In genomic region chr21:14382486-14382834, GRCh38 we compare ENCODE assay signal across 8 cellular contexts. TPM values are rescaled to one million over a fixed set of nuclear protein-coding genes. Genes with fewer than 3 reads are reported as not detected.
DNase-seq lines count a peak whose midpoint lies in the region; ATAC-seq, FAIRE-seq and TF ChIP-seq lines count a peak whose summit lies in the region.

No MANE protein-coding gene starts in this region.

- peak overlapping the region; percentile 71 for H2AFZ ChIP-seq in endothelial cell of umbilical vein (ENCODE audit: low read depth, low read length)

- intact Hi-C loops in CD8-positive, alpha-beta T cell (cut with DNase I, micrococcal nuclease), result loop anchor here (2.0 to 10.0 kb wide), 8 partner anchors 160 to 1442 kb away; partner anchors contain the start of genes RBM11 (in 1 of the 2), SAMSN1 (in 1 of the 2) and USP25 (in 1 of the 2)
- intact Hi-C loops in endothelial cell of umbilical vein (cut with micrococcal nuclease) (loop anchor here (2.0 to 5.0 kb wide), 4 partner anchors 125 to 682 kb away; partner anchors contain the start of genes NRIP1 and SAMSN1), vagina (cut with DNase I) (no loop called here)

- peaks cover 24% of the 10 kb centered on the region for H3K4me1 ChIP-seq in CD8-positive, alpha-beta T cell (ENCODE audit: insufficient read depth, low read length)
- H3K4me1 ChIP-seq in endothelial cell of umbilical vein (ENCODE audit: control insufficient read depth, extremely low read depth, insufficient read depth, low read length), result peaks cover 26% of the 10 kb centered on the region
- H3K4me1 ChIP-seq in neutrophil (ENCODE audit: control insufficient read depth in 1 of 2, insufficient read depth in 1 of 2, low read depth in 1 of 2, low read length in 1 of 2), result peaks cover 13 to 15% of the 10 kb centered on the region in 2 experiments
- H3K4me1 ChIP-seq in vagina, result peaks cover 29% of the 10 kb centered on the region

- no peaks in the 10 kb centered on the region for H3K9me1 ChIP-seq in endothelial cell of umbilical vein (replicated peaks; ENCODE audit: control insufficient read depth, extremely low read depth, insufficient read depth, low read length)

- H3K4me3 ChIP-seq in CD8-positive, alpha-beta T cell (ENCODE audit: low read depth, low read length), result peak overlapping the region; percentile 92
- H3K4me3 ChIP-seq in HFF-Myc (replicated peaks; ENCODE audit: low read depth, low read length) (peak overlapping the region; percentile 56), endothelial cell of umbilical vein (replicated peaks in 1 of 3; ENCODE audit: insufficient read depth in 1 of 3, low read depth in 1 of 3, low read length in 3 of 3) (peak overlapping the region; percentile 42 to 91 (median 84)), neutrophil (ENCODE audit: low read depth in 1 of 2, low read length in 1 of 2) (peak overlapping the region; percentile 96 to 97), vagina (peak overlapping the region; percentile 70 to 86)

- H3K27ac Mint-ChIP-seq in CD8-positive, alpha-beta T cell, result peak overlapping the region; percentile 100

- FAIRE-seq in endothelial cell of umbilical vein (lab: Jason Lieb, UNC), result peak; percentile 38

- peaks cover 43% of the 10 kb centered on the region for H3K4me1 Mint-ChIP-seq in CD8-positive, alpha-beta T cell (ENCODE audit: low read depth)

- DNase-seq in CD8-positive, alpha-beta T cell, result no peak
- DNase-seq in HFF-Myc (ENCODE audit: extremely low read depth, low read depth) (peak; percentile 2), RPMI8226 (peak; percentile 8), endothelial cell of umbilical vein (ENCODE audit: low read depth, low spot score) (no peak), vagina (ENCODE audit: extremely low spot score in 2 of 2) (no peak), GDM1 (lab: John Stamatoyannopoulos, UW) (no peak), NCI-H2107 treated with DMSO at 0.1 percent for 48 hours (lab: John Stamatoyannopoulos, UW; ENCODE audit: unreplicated experiment) (no peak)

- H3K9me3 Mint-ChIP-seq in CD8-positive, alpha-beta T cell, result no peaks in the 10 kb centered on the region

- H4K20me1 ChIP-seq in endothelial cell of umbilical vein (replicated peaks; ENCODE audit: control insufficient read depth, extremely low read depth, insufficient read depth, low read length), result peaks cover 7% of the 10 kb centered on the region

- H3K36me3 Mint-ChIP-seq in CD8-positive, alpha-beta T cell, result peaks cover 31% of the 10 kb centered on the region

- dilution Hi-C loops in endothelial cell of umbilical vein (cut with MboI; ENCODE audit: extremely low pct_ligation_motif_present, low sequenced_read_pairs), result no loop called here

- POLR2A ChIA-PET in CD8-positive, alpha-beta T cell (lab: Charles Lee), result interaction anchor here (0.6 to 1.5 kb wide), 5 partner anchors 349 to 1115 kb away, joined by 3 read pairs; no protein-coding TSS in a partner anchor
- POLR2A ChIA-PET in endothelial cell of umbilical vein (lab: Charles Lee), result no interaction called here

- H3K9ac ChIP-seq in endothelial cell of umbilical vein (replicated peaks; ENCODE audit: extremely low read depth, insufficient read depth, low read length), result peak overlapping the region; percentile 86

- peaks cover 37% of the 10 kb centered on the region for H3K79me2 ChIP-seq in endothelial cell of umbilical vein (ENCODE audit: control insufficient read depth, insufficient read depth, low read length)

- peak overlapping the region; percentile 94 for H3K4me2 ChIP-seq in endothelial cell of umbilical vein (ENCODE audit: insufficient read depth, low read length)

- TF ChIP-seq POLR2A in endothelial cell of umbilical vein (IDR thresholded peaks at IDR 0.05; ENCODE audit: low read depth, low read length) (peak; percentile 3), vagina (IDR thresholded peaks at IDR 0.05) (no peak)

- CTCF ChIA-PET in CD8-positive, alpha-beta T cell (lab: Charles Lee), result interaction anchor here (0.9 to 1.8 kb wide), 2 partner anchors 10 to 1100 kb away, joined by 3 to 6 read pairs; no protein-coding TSS in a partner anchor
- CTCF ChIA-PET in endothelial cell of umbilical vein (lab: Charles Lee), result interaction anchor here (1.0 to 2.7 kb wide), 9 partner anchors 11 to 1459 kb away, joined by 3 to 8 read pairs (median 4); no protein-coding TSS in a partner anchor

- H3K4me3 Mint-ChIP-seq in CD8-positive, alpha-beta T cell, result peak overlapping the region; percentile 100

- peaks cover 7% of the 10 kb centered on the region for H3K36me3 ChIP-seq in CD8-positive, alpha-beta T cell (ENCODE audit: insufficient read depth, low read length)
- H3K36me3 ChIP-seq in endothelial cell of umbilical vein (ENCODE audit: control insufficient read depth in 2 of 2, extremely low read depth in 1 of 2, insufficient read depth in 2 of 2, low read length in 2 of 2) (peaks cover 4 to 7% of the 10 kb centered on the region in 2 experiments), neutrophil (peaks cover 9% of the 10 kb centered on the region), vagina (peaks cover 0 to 12% of the 10 kb centered on the region in 2 donors)

- TSS peak; percentile 49 for BruUV-seq in endothelial cell of umbilical vein (replicated peaks; lab: Mats Ljungman, UMichigan)

- no peak for TF ChIP-seq CTCF in CD8-positive, alpha-beta T cell (IDR thresholded peaks at IDR 0.05)
- TF ChIP-seq CTCF in HFF-Myc (IDR thresholded peaks at IDR 0.05; ENCODE audit: low read depth, low read length, missing control alignments) (no peak), endothelial cell of umbilical vein (IDR thresholded peaks at IDR 0.05; ENCODE audit: extremely low read depth in 1 of 2, insufficient read depth in 1 of 2, low read depth in 1 of 2, low read length in 2 of 2) (no peak), neutrophil (IDR thresholded peaks at IDR 0.05) (peak; percentile 16), vagina (IDR thresholded peaks at IDR 0.05) (no peak)

- no peaks in the 10 kb centered on the region for H3K27me3 Mint-ChIP-seq in CD8-positive, alpha-beta T cell (ENCODE audit: low read depth)

- no peaks in the 10 kb centered on the region for H3K9me3 ChIP-seq in CD8-positive, alpha-beta T cell (ENCODE audit: low read length)
- H3K9me3 ChIP-seq in endothelial cell of umbilical vein (replicated peaks; ENCODE audit: control insufficient read depth, insufficient read depth, low read length) (no peaks in the 10 kb centered on the region), neutrophil (no peaks in the 10 kb centered on the region), vagina (no peaks in the 10 kb centered on the region)

- ATAC-seq in CD8-positive, alpha-beta T cell, result no peak

- peak overlapping the region; percentile 94 for H3K27ac ChIP-seq in CD8-positive, alpha-beta T cell (ENCODE audit: low read depth, low read length)
- H3K27ac ChIP-seq in endothelial cell of umbilical vein (ENCODE audit: insufficient read depth, low read depth, low read length) (peak overlapping the region; percentile 77), neutrophil (peak overlapping the region; percentile 85), vagina (peak overlapping the region; percentile 84)

- H3K27me3 ChIP-seq in CD8-positive, alpha-beta T cell (ENCODE audit: insufficient read depth, low read length), result no peaks in the 10 kb centered on the region
- H3K27me3 ChIP-seq in endothelial cell of umbilical vein (ENCODE audit: control insufficient read depth in 2 of 2, insufficient read depth in 2 of 2, low read length in 2 of 2) (no peaks in the 10 kb centered on the region), neutrophil (no peaks in the 10 kb centered on the region), vagina (no peaks in the 10 kb centered on the region)

TF ChIP-seq in endothelial cell of umbilical vein, 7 proteins besides CTCF, POLR2A, EP300 and RAD21:
- no peak for TF ChIP-seq JUN (IDR thresholded peaks at IDR 0.05; ENCODE audit: borderline replicate concordance, insufficient read depth, insufficient read length, low read depth)
- no peak for TF ChIP-seq MAX (IDR thresholded peaks at IDR 0.05; ENCODE audit: insufficient read depth, insufficient read length)
- TF ChIP-seq POLR2AphosphoS5 (IDR thresholded peaks at IDR 0.05; ENCODE audit: insufficient read depth, low read depth, low read length), result no peak
- TF ChIP-seq MYC (IDR thresholded peaks at IDR 0.05; ENCODE audit: low read depth, low read length), result no peak
- no peak for TF ChIP-seq FOS (IDR thresholded peaks at IDR 0.05; ENCODE audit: borderline replicate concordance, insufficient read depth, low read length)
- TF ChIP-seq EZH2 (IDR thresholded peaks at IDR 0.05; ENCODE audit: borderline replicate concordance, low read depth, low read length, severe bottlenecking), result no peak
- no peak for TF ChIP-seq GATA2 (IDR thresholded peaks at IDR 0.05; ENCODE audit: insufficient read depth, insufficient read length, low read depth, low read length)

RNA-seq across cellular contexts. Expression of gene HSPA13, which starts 0.5 kb away (rescaled TPM):
- 10 to 100 TPM; 54.3 to 58.1 TPM for total RNA-seq in CD8-positive, alpha-beta T cell
- 40.4 and 44.8 TPM in 2 replicates for total RNA-seq in endothelial cell of umbilical vein
- polyA plus RNA-seq in endothelial cell of umbilical vein, result 9.5 and 11.5 TPM in 2 replicates
- 10.6 and 12.8 TPM in 2 replicates for polyA plus RNA-seq in endothelial cell of umbilical vein (2011; cell fraction: cytosol; rRNA removed)
- polyA plus RNA-seq in endothelial cell of umbilical vein (2011; cell fraction: nucleus; rRNA removed), result 9.6 and 15.4 TPM in 2 replicates
- polyA plus RNA-seq in endothelial cell of umbilical vein (2012), result 24.6 and 33.6 TPM in 2 replicates
- polyA minus RNA-seq in endothelial cell of umbilical vein, result 24.9 and 25.8 TPM in 2 replicates
- 13.8 TPM for polyA minus RNA-seq in endothelial cell of umbilical vein (2011; cell fraction: cytosol; rRNA and poly(A)+ RNA removed)
- 11.6 and 23.8 TPM in 2 replicates for polyA minus RNA-seq in endothelial cell of umbilical vein (2011; cell fraction: nucleus; rRNA and poly(A)+ RNA removed)
- 12.5 TPM for total RNA-seq in vagina

Comparison
In these comparisons a context has a peak if more than half of its experiments do, and no peak if none do; other contexts are left out.
1. DNase-seq: peak in HFF-Myc (single experiment) and RPMI8226 (single experiment); none in CD8-positive, alpha-beta T cell (0 of 7), endothelial cell of umbilical vein (single experiment), vagina (0 of 2), GDM1 (single experiment) and NCI-H2107 treated with DMSO at 0.1 percent for 48 hours (single experiment).
2. Peak in every context shown above with its lines, with median percentiles within 50 percentile points of each other: H3K27ac ChIP-seq and H3K4me3 ChIP-seq.